14 cellular contexts compared by ENCODE assay signal in genomic region chr22:39956932-39957664, GRCh38. TPM values are rescaled to one million over a fixed set of nuclear protein-coding genes. Genes with fewer than 3 reads are reported as not detected.
A peak's percentile ranks its signal among the peaks of the same experiment; 100 is the strongest.
DNase-seq lines count a peak whose midpoint lies in the region; FAIRE-seq and TF ChIP-seq lines count a peak whose summit lies in the region.
"Had no signal": no experiment of that assay in that cellular context is flagged by ENCODE, and none has a peak within 500 bp of the region (broad histone marks: within the 10 kb centered on the region; RNA-seq: fewer than 3 reads in every experiment).

No MANE protein-coding gene starts in this region.

- H3K27ac ChIP-seq in kidney (ENCODE audit: low read depth in 2 of 2, low read length in 2 of 2): no peak overlapping the region

- peak; percentile 80 for DNase-seq in CD1c-positive myeloid dendritic cell (ENCODE audit: extremely low spot score)
- DNase-seq in GM12865 (ENCODE audit: low read depth): peak; percentile 86
- peak; percentile 47 for DNase-seq in NCI-H146 (lab: John Stamatoyannopoulos, UW)
- no peak for DNase-seq in activated naive CD8-positive, alpha-beta T cell treated with anti-CD3 and anti-CD28 coated beads for 36 hours
- DNase-seq in DMS79 (lab: John Stamatoyannopoulos, UW): no peak
- DNase-seq in NCI-H187 (lab: John Stamatoyannopoulos, UW): no peak
- DNase-seq in kidney: no peak
- no peak for DNase-seq in NCI-H1105 (lab: John Stamatoyannopoulos, UW)
- DNase-seq: left cardiac atrium, NCI-H187 treated with DMSO at 0.1 percent for 48 hours, substantia nigra had no signal

- no peaks in the 10 kb centered on the region for H3K9me3 ChIP-seq in kidney (ENCODE audit: control insufficient read depth in 1 of 2, low read length in 2 of 2)
- H3K9me3 ChIP-seq: HAP-1 had no signal

- peak overlapping the region; percentile 55 for H3K27ac Mint-ChIP-seq in activated naive CD8-positive, alpha-beta T cell treated with anti-CD3 and anti-CD28 coated beads for 36 hours

- H3K9ac ChIP-seq in kidney (ENCODE audit: low read length in 2 of 2): no peak overlapping the region

- H3K4me1 Mint-ChIP-seq in activated naive CD8-positive, alpha-beta T cell treated with anti-CD3 and anti-CD28 coated beads for 36 hours: peaks cover 85% of the 10 kb centered on the region

- no peak for FAIRE-seq in kidney (lab: Jason Lieb, UNC)

- intact Hi-C loops in kidney (cut with DNase I): no loop called here

- TF ChIP-seq CTCF in GM12865 (IDR thresholded peaks at IDR 0.05; ENCODE audit: insufficient read depth, low read depth, low read length, missing control alignments) (no peak), kidney (IDR thresholded peaks at IDR 0.05; ENCODE audit: borderline replicate concordance, extremely low read depth, insufficient read depth) (no peak)

- H3K9me3 Mint-ChIP-seq in activated naive CD8-positive, alpha-beta T cell treated with anti-CD3 and anti-CD28 coated beads for 36 hours: peaks cover 3% of the 10 kb centered on the region

- no peaks in the 10 kb centered on the region for H3K27me3 Mint-ChIP-seq in activated naive CD8-positive, alpha-beta T cell treated with anti-CD3 and anti-CD28 coated beads for 36 hours

- no peak overlapping the region for H3K4me3 Mint-ChIP-seq in activated naive CD8-positive, alpha-beta T cell treated with anti-CD3 and anti-CD28 coated beads for 36 hours

- peaks cover 86% of the 10 kb centered on the region for H3K36me3 Mint-ChIP-seq in activated naive CD8-positive, alpha-beta T cell treated with anti-CD3 and anti-CD28 coated beads for 36 hours

- H3K36me3 ChIP-seq in kidney (ENCODE audit: control insufficient read depth in 1 of 2, insufficient read depth in 2 of 2, low read length in 2 of 2): no peaks in the 10 kb centered on the region
- H3K36me3 ChIP-seq: HAP-1 had no signal

- H3K4me1 ChIP-seq in kidney (ENCODE audit: control insufficient read depth in 1 of 2, insufficient read depth in 1 of 2, low read depth in 1 of 2, low read length in 2 of 2): peaks cover 0 to 2% of the 10 kb centered on the region in 2 donors
- H3K4me1 ChIP-seq: HAP-1 had no signal

- H3K4me3 ChIP-seq in GM12865 (ENCODE audit: low read depth, low read length): no peak overlapping the region
- H3K4me3 ChIP-seq in kidney (ENCODE audit: low read length in 2 of 2): no peak overlapping the region
- H3K4me3 ChIP-seq: HAP-1 had no signal

RNA-seq across cellular contexts. Expression of gene TMA7B, which starts 3.1 kb away (rescaled TPM):
- 1 to 10 TPM; 1.0 to 1.3 TPM for total RNA-seq in activated naive CD8-positive, alpha-beta T cell treated with anti-CD3 and anti-CD28 coated beads for 36 hours
- total RNA-seq in kidney: 0.63 TPM
- not detected for polyA plus RNA-seq in kidney (ENCODE audit: insufficient read depth, low read depth, low replicate concordance)
- total RNA-seq: cardiac septum, left cardiac atrium, osteocyte had no signal

RNA-seq across cellular contexts. Expression of gene FAM83F, which starts 37.7 kb away (rescaled TPM):
- 1 to 10 TPM; 3.4 to 3.6 TPM for total RNA-seq in activated naive CD8-positive, alpha-beta T cell treated with anti-CD3 and anti-CD28 coated beads for 36 hours
- total RNA-seq in kidney: 13.1 TPM
- polyA plus RNA-seq in kidney (ENCODE audit: insufficient read depth, low read depth, low replicate concordance): 6.8 TPM
- total RNA-seq: osteocyte had no signal

RNA-seq across cellular contexts. Expression of gene GRAP2, which starts 56.2 kb away (rescaled TPM):
- 10 to 100 TPM; 65.2 to 65.5 TPM for total RNA-seq in activated naive CD8-positive, alpha-beta T cell treated with anti-CD3 and anti-CD28 coated beads for 36 hours
- 9.7 TPM for total RNA-seq in kidney
- 0.73 TPM for polyA plus RNA-seq in kidney (ENCODE audit: insufficient read depth, low read depth, low replicate concordance)
- total RNA-seq: osteocyte had no signal

Comparison
In these comparisons a context has a peak if more than half of its experiments do, and no peak if none do; other contexts are left out.
1. DNase-seq: peak in CD1c-positive myeloid dendritic cell (single experiment), GM12865 (single experiment) and NCI-H146 (single experiment); none in activated naive CD8-positive, alpha-beta T cell treated with anti-CD3 and anti-CD28 coated beads for 36 hours (single experiment), DMS79 (single experiment), NCI-H187 (0 of 2), kidney (single experiment) and NCI-H1105 (single experiment).